1 cellular context compared by ENCODE assay signal in genomic region chr7:100705341-100705752, GRCh38.
TF ChIP-seq lines count a peak whose summit lies in the region.

No MANE protein-coding gene starts in this region.

TF ChIP-seq in GM12878, 131 proteins besides CTCF, POLR2A, EP300 and RAD21 (continued from another document and continues in another):
- no peak for TF ChIP-seq ATF2 (IDR thresholded peaks at IDR 0.05; ENCODE audit: low read length)
- no peak for TF ChIP-seq E4F1 (IDR thresholded peaks at IDR 0.05; ENCODE audit: borderline replicate concordance, partially characterized antibody)
- no peak for TF ChIP-seq YBX1 (IDR thresholded peaks at IDR 0.05)
- TF ChIP-seq ZNF217 (IDR thresholded peaks at IDR 0.05) = no peak
- TF ChIP-seq EED (IDR thresholded peaks at IDR 0.05; ENCODE audit: low read depth) = no peak; the same call in 1 of the 2 replicates
- no peak for TF ChIP-seq SUZ12 (IDR thresholded peaks at IDR 0.05; ENCODE audit: unreplicated experiment)
- TF ChIP-seq TARDBP (IDR thresholded peaks at IDR 0.05; ENCODE audit: borderline replicate concordance) = no peak
- no peak for TF ChIP-seq RELA (IDR thresholded peaks at IDR 0.05; ENCODE audit: borderline replicate concordance, partially characterized antibody)
- TF ChIP-seq MTA3 (IDR thresholded peaks at IDR 0.05; ENCODE audit: borderline replicate concordance, low read length) = no peak
- 0 out of 2 replicates have a peak, but pooled peaks have one; percentile 20 for TF ChIP-seq IRF4 (IDR thresholded peaks at IDR 0.05; ENCODE audit: low read depth, low read length)
- TF ChIP-seq PRDM15 (CRISPR knock-in tag; IDR thresholded peaks at IDR 0.05) = no peak
- no peak for TF ChIP-seq MXI1 (IDR thresholded peaks at IDR 0.05; ENCODE audit: low read depth, low read length)
- TF ChIP-seq CBX3 (IDR thresholded peaks at IDR 0.05; ENCODE audit: borderline replicate concordance, low read depth) = no peak
- no peak for TF ChIP-seq CEBPB (IDR thresholded peaks at IDR 0.05; ENCODE audit: borderline replicate concordance in 1 of 2, low read depth in 2 of 2, low read length in 2 of 2)
- TF ChIP-seq RCOR1 (conservative IDR thresholded peaks at IDR 0.05; ENCODE audit: low read depth, low read length) = no peak
- no peak for TF ChIP-seq RFX5 (IDR thresholded peaks at IDR 0.05; ENCODE audit: low read depth, low read length)
- TF ChIP-seq YY1 (IDR thresholded peaks at IDR 0.05; ENCODE audit: low read depth, low read length) = 0 out of 2 replicates have a peak, but pooled peaks have one; percentile 46
- TF ChIP-seq RAD51 (IDR thresholded peaks at IDR 0.05) = no peak
- TF ChIP-seq BMI1 (IDR thresholded peaks at IDR 0.05; ENCODE audit: borderline replicate concordance) = no peak
- 0 out of 2 replicates have a peak, but pooled peaks have one; percentile 39 for TF ChIP-seq STAT1 (conservative IDR thresholded peaks at IDR 0.05)
- TF ChIP-seq BACH1 (IDR thresholded peaks at IDR 0.05; ENCODE audit: borderline replicate concordance) = no peak
- no peak for TF ChIP-seq MEF2A (IDR thresholded peaks at IDR 0.05; ENCODE audit: insufficient read depth, low read depth, low read length)
- no peak for TF ChIP-seq HCFC1 (IDR thresholded peaks at IDR 0.05; ENCODE audit: low read length)
- TF ChIP-seq NFIC (IDR thresholded peaks at IDR 0.05; ENCODE audit: low read depth, low read length) = no peak
- no peak for TF ChIP-seq SREBF2 (IDR thresholded peaks at IDR 0.05; ENCODE audit: low read length)
- TF ChIP-seq IKZF2 (IDR thresholded peaks at IDR 0.05) = no peak
- TF ChIP-seq ZNF207 (IDR thresholded peaks at IDR 0.05; ENCODE audit: borderline replicate concordance) = no peak
- TF ChIP-seq MAX (IDR thresholded peaks at IDR 0.05; ENCODE audit: low read depth, low read length) = no peak
- TF ChIP-seq ZBTB33 (IDR thresholded peaks at IDR 0.05) = no peak
- no peak for TF ChIP-seq ZNF24 (IDR thresholded peaks at IDR 0.05)
- no peak for TF ChIP-seq SMAD5 (IDR thresholded peaks at IDR 0.05; ENCODE audit: low read depth)
- no peak for TF ChIP-seq ATF7 (IDR thresholded peaks at IDR 0.05; ENCODE audit: low read depth)
- no peak for TF ChIP-seq SREBF1 (IDR thresholded peaks at IDR 0.05; ENCODE audit: low read length)
- TF ChIP-seq SIX5 (IDR thresholded peaks at IDR 0.05; ENCODE audit: low read depth, low read length, severe bottlenecking) = no peak
- TF ChIP-seq HDGF (IDR thresholded peaks at IDR 0.05) = 0 out of 2 replicates have a peak, but pooled peaks have one; percentile 6
- TF ChIP-seq MYC (IDR thresholded peaks at IDR 0.05; ENCODE audit: insufficient read depth, insufficient read length, insufficient replicate concordance, low read length, severe bottlenecking) = no peak
- TF ChIP-seq MLLT1 (IDR thresholded peaks at IDR 0.05) = 0 out of 2 replicates have a peak, but pooled peaks have one; percentile 26
- no peak for TF ChIP-seq SP1 (IDR thresholded peaks at IDR 0.05; ENCODE audit: low read depth, low read length)
- TF ChIP-seq ZBTB11 (CRISPR knock-in tag; IDR thresholded peaks at IDR 0.05) = no peak
- no peak for TF ChIP-seq MYB (IDR thresholded peaks at IDR 0.05; ENCODE audit: borderline replicate concordance, low read depth, low read length)
- 0 out of 2 replicates have a peak, but pooled peaks have one; percentile 14 for TF ChIP-seq CREM (IDR thresholded peaks at IDR 0.05; ENCODE audit: low read depth)
- no peak for TF ChIP-seq FOS (IDR thresholded peaks at IDR 0.05; ENCODE audit: borderline replicate concordance, extremely low read depth, insufficient read length)
- peak; percentile 96 for TF ChIP-seq GATAD2B (conservative IDR thresholded peaks at IDR 0.05; ENCODE audit: low read depth)
- no peak for TF ChIP-seq KAT2A (conservative IDR thresholded peaks at IDR 0.05; ENCODE audit: control insufficient read depth, low read depth, low read length)
- no peak for TF ChIP-seq ZSCAN29 (IDR thresholded peaks at IDR 0.05)
- TF ChIP-seq ELK1 (IDR thresholded peaks at IDR 0.05; ENCODE audit: low read depth, low read length) = no peak
- TF ChIP-seq SUPT20H (IDR thresholded peaks at IDR 0.05; ENCODE audit: borderline replicate concordance, control insufficient read depth, low read depth, low read length) = no peak
- TF ChIP-seq RUNX3 (IDR thresholded peaks at IDR 0.05; ENCODE audit: low read length) = peak; percentile 41; the same call in 1 of the 2 replicates
- 0 out of 2 replicates have a peak, but pooled peaks have one; percentile 11 for TF ChIP-seq NR2F1 (conservative IDR thresholded peaks at IDR 0.05)
- TF ChIP-seq MEF2B (IDR thresholded peaks at IDR 0.05; ENCODE audit: partially characterized antibody, poor library complexity, severe bottlenecking) = peak; percentile 74
- no peak for TF ChIP-seq PBX3 (IDR thresholded peaks at IDR 0.05; ENCODE audit: insufficient replicate concordance, low read depth, low read length)
- no peak for TF ChIP-seq KDM1A (IDR thresholded peaks at IDR 0.05; ENCODE audit: borderline replicate concordance)
- TF ChIP-seq SIN3A (IDR thresholded peaks at IDR 0.05; ENCODE audit: low read depth, low read length) = no peak
